8 cellular contexts compared by ENCODE assay signal in the genomic region with DNA sequence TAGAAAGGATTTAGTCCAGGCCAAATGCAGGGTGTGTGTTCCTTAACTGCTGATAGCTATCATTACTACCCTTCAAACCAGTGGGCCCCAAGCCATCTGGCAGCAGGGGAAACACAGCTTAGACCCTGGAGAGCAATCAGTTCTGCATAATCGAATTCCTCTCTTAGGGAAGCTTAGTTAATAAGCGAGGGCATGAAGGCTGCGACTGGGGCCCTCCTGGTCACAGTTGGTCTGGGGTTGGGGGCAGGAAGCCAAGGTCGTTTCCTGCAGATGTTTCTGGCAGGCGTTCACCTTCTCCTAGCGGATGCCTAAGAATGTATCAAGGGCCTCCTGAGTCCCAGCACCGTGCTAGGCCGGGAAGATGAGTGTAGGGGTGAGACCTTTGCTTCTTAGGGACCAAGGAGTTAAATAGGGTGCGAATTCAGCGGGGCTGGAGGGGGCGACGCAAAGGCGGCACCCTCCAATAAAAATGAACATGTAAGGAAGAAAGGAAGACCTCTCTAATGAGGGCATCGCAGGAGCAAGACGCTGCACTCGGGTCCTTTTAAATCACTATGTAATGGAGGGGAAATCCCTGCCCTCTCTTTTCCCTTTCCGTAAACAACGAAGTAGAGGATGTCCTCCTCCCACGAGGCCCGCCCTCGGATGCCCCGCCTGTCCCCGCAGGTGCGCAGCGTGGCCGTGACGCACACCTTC. TPM values are rescaled to one million over a fixed set of nuclear protein-coding genes. Genes with fewer than 3 reads are reported as not detected.
DNase-seq lines count a peak whose midpoint lies in the region; ATAC-seq and TF ChIP-seq lines count a peak whose summit lies in the region.

No MANE protein-coding gene starts in this region.

- H3K4me3 Mint-ChIP-seq in endothelial cell (ENCODE audit: unreplicated experiment) (peak overlapping the region; percentile 91), natural killer cell (peak overlapping the region; percentile 94)

- H3K9me3 Mint-ChIP-seq in endothelial cell (ENCODE audit: unreplicated experiment), result no peaks in the 10 kb centered on the region
- peaks cover 0 to 3% of the 10 kb centered on the region in 2 donors for H3K9me3 Mint-ChIP-seq in natural killer cell

- in situ Hi-C loops in KBM-7 (cut with MboI; ENCODE audit: low pct_unique_long_range_greater_than_20kb, low sequenced_read_pairs), result loop anchor here (25.0 kb wide), 1 partner anchor 202 kb away; no protein-coding TSS in a partner anchor

- H3K27me3 ChIP-seq in stomach, result no peaks in the 10 kb centered on the region

- ATAC-seq in natural killer cell, result peak in 2 of 3 donors; percentile 1 to 3

- peaks cover 6% of the 10 kb centered on the region for H3K36me3 Mint-ChIP-seq in endothelial cell (ENCODE audit: low read depth, unreplicated experiment)
- no peaks in the 10 kb centered on the region for H3K36me3 Mint-ChIP-seq in natural killer cell

- no peak for TF ChIP-seq POLR2A in stomach (IDR thresholded peaks at IDR 0.05)

- no peaks in the 10 kb centered on the region for H3K36me3 ChIP-seq in stomach

- peak; percentile 72 for DNase-seq in activated CD8-positive, alpha-beta memory T cell treated with anti-CD3 and anti-CD28 coated beads for 24 hours
- no peak for DNase-seq in activated CD8-positive, alpha-beta memory T cell treated with anti-CD3 and anti-CD28 coated beads, Interleukin-2, amount 50 U/mL, for 48 hours
- peak; percentile 68 for DNase-seq in KBM-7
- DNase-seq in activated CD4-positive, alpha-beta T cell treated with anti-CD3 and anti-CD28 coated beads, Interleukin-2, amount 50 U/mL, for 48 hours, result peak; percentile 86 to 91
- DNase-seq in endothelial cell (ENCODE audit: low spot score), result peak; percentile 49
- no peak for DNase-seq in natural killer cell
- peak; percentile 88 for DNase-seq in stomach
- no peak for DNase-seq in NOMO-1 (lab: John Stamatoyannopoulos, UW; ENCODE audit: unreplicated experiment in 2 of 2)

- no peak for TF ChIP-seq CTCF in endothelial cell (IDR thresholded peaks at IDR 0.05; ENCODE audit: unreplicated experiment)
- TF ChIP-seq CTCF in natural killer cell (IDR thresholded peaks at IDR 0.05), result no peak
- no peak for TF ChIP-seq CTCF in stomach (IDR thresholded peaks at IDR 0.05)

- WGBS in stomach, 5 donors, result 0 to 2% (median 1%) methylated on average over 27 of the region's 27 CpGs

- TF ChIP-seq EP300 in stomach (IDR thresholded peaks at IDR 0.05), result no peak

- intact Hi-C loops in natural killer cell (cut with micrococcal nuclease) (loop anchor here (1.0 to 5.0 kb wide), 4 partner anchors 17 to 592 kb away; partner anchors contain the start of genes EEF2K, METTL9 and POLR3E), stomach (cut with DNase I; ENCODE audit: low total_unique reads) (loop anchor here (5.0 to 10.0 kb wide), 2 partner anchors 192 to 585 kb away; no protein-coding TSS in a partner anchor)

- peak overlapping the region; percentile 71 to 80 (median 76) for H3K4me3 ChIP-seq in stomach

- H3K27ac Mint-ChIP-seq in endothelial cell (ENCODE audit: unreplicated experiment) (peak overlapping the region; percentile 96), natural killer cell (peak overlapping the region; percentile 91 to 98)

- H3K4me1 Mint-ChIP-seq in endothelial cell (ENCODE audit: unreplicated experiment), result peaks cover 40% of the 10 kb centered on the region
- peaks cover 52 to 62% of the 10 kb centered on the region in 2 donors for H3K4me1 Mint-ChIP-seq in natural killer cell

- H3K9me3 ChIP-seq in stomach, result no peaks in the 10 kb centered on the region

- peak overlapping the region; percentile 95 to 98 (median 98) for H3K27ac ChIP-seq in stomach

- H3K4me1 ChIP-seq in stomach, result peaks cover 35 to 48% (median 40%) of the 10 kb centered on the region in 4 donors

- H3K27me3 Mint-ChIP-seq in endothelial cell (ENCODE audit: unreplicated experiment) (peaks cover 21% of the 10 kb centered on the region), natural killer cell (ENCODE audit: low read depth in 2 of 2) (no peaks in the 10 kb centered on the region)

RNA-seq across cellular contexts. Expression of gene EEF2K, which starts 16.5 kb away (rescaled TPM):
- total RNA-seq in endothelial cell (ENCODE audit: unreplicated experiment) (19.3 TPM), natural killer cell (10 to 100 TPM; 12.6 to 33.5 (median 22.9) TPM), stomach (100 to 1,000 TPM in 2 of 5 donors, 10 to 100 TPM in 3; 21.0 to 170 (median 40.2) TPM)
- polyA plus RNA-seq in stomach, result 1 to 10 TPM; 3.4 to 5.9 (median 3.7) TPM

RNA-seq across cellular contexts. Expression of gene SDR42E2, which starts 27.3 kb away (rescaled TPM):
- total RNA-seq in endothelial cell (ENCODE audit: unreplicated experiment), result 0.10 TPM
- total RNA-seq in natural killer cell, result 1 to 10 TPM in 1 of 3 donors, under 1 TPM in 2; 0.92 to 1.9 (median 0.93) TPM
- not detected for total RNA-seq in stomach
- not detected for polyA plus RNA-seq in stomach

Comparison
In these comparisons a context has a peak if more than half of its experiments do, and no peak if none do; other contexts are left out.
1. DNase-seq: peak in activated CD8-positive, alpha-beta memory T cell treated with anti-CD3 and anti-CD28 coated beads for 24 hours (single experiment), KBM-7 (single experiment), activated CD4-positive, alpha-beta T cell treated with anti-CD3 and anti-CD28 coated beads, Interleukin-2, amount 50 U/mL, for 48 hours (2 of 2), endothelial cell (single experiment) and stomach (single experiment); none in activated CD8-positive, alpha-beta memory T cell treated with anti-CD3 and anti-CD28 coated beads, Interleukin-2, amount 50 U/mL, for 48 hours (single experiment), natural killer cell (single experiment) and NOMO-1 (0 of 2).